Comparison of ENCODE assay signal across 8 cellular contexts in genomic region chr6:82363368-82364086, GRCh38. TPM values are rescaled to one million over a fixed set of nuclear protein-coding genes. Genes with fewer than 3 reads are reported as not detected.
DNase-seq lines count a peak whose midpoint lies in the region; ATAC-seq and TF ChIP-seq lines count a peak whose summit lies in the region.

TSS of gene TPBG (plus strand) at chr6:82363817. CDS start at chr6:82364962, 1,145 bp downstream.

- ATAC-seq in GM18511 (IDR thresholded peaks at IDR 0.05; ENCODE audit: unreplicated experiment) (peak; percentile 53), HG03571 (IDR thresholded peaks at IDR 0.05; ENCODE audit: unreplicated experiment) (peak; percentile 50)

- peak within 1 kb of the TSS; percentile 94 for H3K4me3 Mint-ChIP-seq in chondrocyte (ENCODE audit: unreplicated experiment)

- DNase-seq in AG10803 (ENCODE audit: low read depth) (peak; percentile 71), SK-N-MC (ENCODE audit: low read depth, low spot score) (no peak), chondrocyte (ENCODE audit: low spot score) (no peak), kidney epithelial cell (ENCODE audit: low read depth) (no peak), NCI-H2107 (lab: John Stamatoyannopoulos, UW) (no peak)
- DNase-seq in stimulated activated CD4-positive, alpha-beta T cell treated with anti-CD3 and anti-CD28 coated beads, Interleukin-4, amount 100 ng/mL, for 24 hours, result peak; percentile 4

- H3K27ac ChIP-seq in SK-N-MC, result peak within 1 kb of the TSS; percentile 94

- H3K36me3 ChIP-seq in SK-N-MC (ENCODE audit: insufficient read depth, low read length) (peaks cover 17% of the 10 kb centered on the region), kidney epithelial cell (ENCODE audit: control insufficient read depth, insufficient read depth, low read length) (no peaks in the 10 kb centered on the region)

- peak within 1 kb of the TSS; percentile 89 for H3K4me3 ChIP-seq in AG10803 (ENCODE audit: low read length)
- peak within 1 kb of the TSS; percentile 80 for H3K4me3 ChIP-seq in SK-N-MC
- H3K4me3 ChIP-seq in kidney epithelial cell (ENCODE audit: low read depth, low read length), result peak within 1 kb of the TSS; percentile 63

- peak within 1 kb of the TSS; percentile 83 for H3K9ac ChIP-seq in SK-N-MC (ENCODE audit: insufficient read length)

- peak; percentile 36 for TF ChIP-seq CTCF in AG10803 (conservative IDR thresholded peaks at IDR 0.05; ENCODE audit: low read length)
- peak; percentile 76 for TF ChIP-seq CTCF in chondrocyte (IDR thresholded peaks at IDR 0.05)
- peak; percentile 52 for TF ChIP-seq CTCF in kidney epithelial cell (IDR thresholded peaks at IDR 0.05; ENCODE audit: insufficient read depth, low read length, poor library complexity, severe bottlenecking)

- H3K9me3 Mint-ChIP-seq in chondrocyte (ENCODE audit: low read depth), result no peaks in the 10 kb centered on the region

- H3K27ac Mint-ChIP-seq in chondrocyte (ENCODE audit: unreplicated experiment), result peak within 1 kb of the TSS; percentile 91

- peaks cover 12% of the 10 kb centered on the region for H3K4me1 Mint-ChIP-seq in chondrocyte (ENCODE audit: low read depth)

- no peaks in the 10 kb centered on the region for H3K9me3 ChIP-seq in SK-N-MC (ENCODE audit: low read depth, low read length)

- no peaks in the 10 kb centered on the region for H3K36me3 Mint-ChIP-seq in chondrocyte (ENCODE audit: low read depth)

- H3K27me3 ChIP-seq in kidney epithelial cell (ENCODE audit: control insufficient read depth, insufficient read depth, low read length), result peaks cover 2% of the 10 kb centered on the region

- H3K27me3 Mint-ChIP-seq in chondrocyte (ENCODE audit: low read depth), result peaks cover 31% of the 10 kb centered on the region

RNA-seq across cellular contexts. Expression of gene TPBG, which starts in this region (rescaled TPM):
- total RNA-seq in chondrocyte (10.6 to 11.9 TPM (median 11.2 TPM) in 3 replicates), kidney epithelial cell (46.1 and 54.1 TPM in 2 replicates)

Comparison
In these comparisons a context has a peak if more than half of its experiments do, and no peak if none do; other contexts are left out.
1. DNase-seq: peak in AG10803 (single experiment) and stimulated activated CD4-positive, alpha-beta T cell treated with anti-CD3 and anti-CD28 coated beads, Interleukin-4, amount 100 ng/mL, for 24 hours (single experiment); none in SK-N-MC (single experiment), chondrocyte (single experiment), kidney epithelial cell (single experiment) and NCI-H2107 (single experiment).
2. Peak in every context shown above with its lines, with median percentiles within 50 percentile points of each other: H3K4me3 ChIP-seq and CTCF ChIP-seq.